21 cellular contexts compared by ENCODE assay signal in the genomic region with DNA sequence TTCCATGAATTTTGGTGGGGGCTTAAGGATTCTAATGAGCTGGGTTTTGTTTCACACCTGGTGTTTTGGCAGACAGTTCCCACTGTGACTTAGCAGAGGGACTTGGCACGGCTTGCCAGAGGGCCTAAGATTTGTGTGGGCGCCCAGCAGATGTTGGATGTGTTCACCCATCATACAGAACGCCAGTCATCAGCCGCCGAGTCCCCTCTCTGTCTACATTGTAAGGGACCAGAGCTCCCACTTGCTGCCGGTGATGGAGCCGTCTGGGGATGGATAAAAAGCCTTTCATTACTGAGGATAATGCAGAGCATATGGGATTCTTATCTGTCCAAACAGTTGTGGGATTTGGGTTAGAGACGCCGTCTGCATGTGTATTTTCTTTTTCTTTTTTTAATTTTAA. TPM values are rescaled to one million over a fixed set of nuclear protein-coding genes. Genes with fewer than 3 reads are reported as not detected.
"Had no signal": no experiment of that assay in that cellular context is flagged by ENCODE, and none has a peak within 500 bp of the region (broad histone marks: within the 10 kb centered on the region; RNA-seq: fewer than 3 reads in every experiment).

No MANE protein-coding gene starts in this region.

- H3K4me3 ChIP-seq: body of pancreas, esophagus muscularis mucosa, left lung, suprapubic skin, upper lobe of right lung had no signal

- H3K4me3 Mint-ChIP-seq: activated B cell treated with CpG ODN at 0.5 μM for 24 hours; activated T-cell treated with anti-CD3 and anti-CD28 coated beads, Interleukin-2, amount 50 U/mL, for 24 hours; nephron progenitor cell; T-helper 17 cell had no signal

- H3K9me3 ChIP-seq: body of pancreas, left lung, suprapubic skin, upper lobe of right lung had no signal

- H3K27ac ChIP-seq: body of pancreas, esophagus muscularis mucosa, left lung, suprapubic skin, upper lobe of right lung had no signal

- H3K4me1 Mint-ChIP-seq: activated B cell treated with CpG ODN at 0.5 μM for 24 hours, T-helper 17 cell had no signal

- DNase-seq: activated B cell treated with CpG ODN at 0.5 μM for 24 hours; activated CD4-positive, alpha-beta T cell treated with anti-CD3 and anti-CD28 coated beads, Interleukin-2, amount 50 U/mL, for 1 hour; activated effector memory CD4-positive, alpha-beta T cell treated with anti-CD3 and anti-CD28 coated beads, Interleukin-2, amount 50 U/mL, for 16 hours; activated T-cell treated with anti-CD3 and anti-CD28 coated beads, Interleukin-2, amount 50 U/mL, for 24 hours; amniotic stem cell; body of pancreas; head of caudate nucleus; islet precursor cell; left lung; mesendoderm; nephron progenitor cell; stimulated activated CD4-positive, alpha-beta T cell treated with anti-CD3 and anti-CD28 coated beads, Interleukin-2, amount 100 ng/mL, for 48 hours; stimulated activated naive CD8-positive, alpha-beta T cell treated with anti-CD3 and anti-CD28 coated beads, Interleukin-15, Interleukin-2, amounts not matched to agents 100 U/mL and 50 U/mL, for 24 hours; T-helper 17 cell; upper lobe of right lung had no signal

- H3K27me3 Mint-ChIP-seq: activated B cell treated with CpG ODN at 0.5 μM for 24 hours; activated T-cell treated with anti-CD3 and anti-CD28 coated beads, Interleukin-2, amount 50 U/mL, for 24 hours; T-helper 17 cell had no signal

- H3K27ac Mint-ChIP-seq: activated B cell treated with CpG ODN at 0.5 μM for 24 hours; activated naive CD4-positive, alpha-beta T cell treated with anti-CD3 and anti-CD28 coated beads, Interleukin-2, amount 50 U/mL, for 72 hours; activated T-cell treated with anti-CD3 and anti-CD28 coated beads, Interleukin-2, amount 50 U/mL, for 24 hours; T-helper 17 cell had no signal

- H3K4me1 ChIP-seq: body of pancreas, left lung, suprapubic skin, upper lobe of right lung had no signal

- ATAC-seq: activated naive CD4-positive, alpha-beta T cell treated with anti-CD3 and anti-CD28 coated beads, Interleukin-2, amount 50 U/mL, for 72 hours; body of pancreas; left lung; stimulated activated naive CD8-positive, alpha-beta T cell treated with anti-CD3 and anti-CD28 coated beads, Interleukin-15, Interleukin-2, amounts not matched to agents 100 U/mL and 50 U/mL, for 24 hours; T-helper 17 cell; upper lobe of right lung had no signal

- H3K9me3 Mint-ChIP-seq: nephron progenitor cell had no signal

- H3K27me3 ChIP-seq: body of pancreas, left lung, suprapubic skin, upper lobe of right lung had no signal

RNA-seq across cellular contexts. Expression of gene RBFOX1, which starts 12.8 kb away (rescaled TPM):
- total RNA-seq: activated B cell treated with CpG ODN at 0.5 μM for 24 hours; activated naive CD4-positive, alpha-beta T cell treated with anti-CD3 and anti-CD28 coated beads, Interleukin-2, amount 50 U/mL, for 72 hours; body of pancreas; dermis microvascular lymphatic vessel endothelial cell; esophagus muscularis mucosa; fibroblast of villous mesenchyme; left lung; pulmonary artery endothelial cell; T-helper 17 cell; upper lobe of right lung had no signal
